Comparison of ENCODE assay signal across 20 cellular contexts in the genomic region with DNA sequence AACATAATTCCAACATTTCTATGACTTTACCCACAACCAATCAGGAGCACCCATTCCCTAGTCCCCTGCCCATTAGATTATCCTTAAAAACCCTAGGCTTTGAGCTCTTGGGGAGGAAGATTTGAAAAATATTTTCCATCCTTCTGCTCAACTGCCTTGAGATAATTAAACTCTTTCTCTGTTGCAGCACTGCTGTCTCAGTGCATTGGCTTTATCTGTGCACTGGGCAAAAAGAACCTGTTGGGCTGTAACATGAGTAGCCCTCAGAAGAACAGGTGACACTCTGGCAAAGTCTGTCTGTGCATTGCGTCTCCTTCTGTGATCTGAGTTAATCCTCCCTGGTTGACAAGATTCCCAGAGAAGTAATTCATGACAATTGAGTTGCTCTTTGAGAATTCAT.
"Had no signal": no experiment of that assay in that cellular context is flagged by ENCODE, and none has a peak within 500 bp of the region (broad histone marks: within the 10 kb centered on the region; RNA-seq: fewer than 3 reads in every experiment).

No MANE protein-coding gene starts in this region.

- H3K4me1 ChIP-seq: left ventricle myocardium inferior, lower lobe of right lung, psoas muscle, suprapubic skin, thyroid gland, uterus had no signal

- H3K9me3 ChIP-seq: thyroid gland had no signal

- H3K27me3 ChIP-seq: hepatocyte, suprapubic skin, thyroid gland, uterus had no signal

- H3K36me3 ChIP-seq: lower lobe of right lung, suprapubic skin, thyroid gland, uterus had no signal

- H3K4me3 ChIP-seq: coronary artery, hepatocyte, left ventricle myocardium inferior, lower lobe of right lung, psoas muscle, skin epidermis, suprapubic skin, thyroid gland, uterus had no signal

- H3K27ac ChIP-seq: coronary artery, hepatocyte, left ventricle myocardium inferior, lower lobe of right lung, psoas muscle, skin epidermis, suprapubic skin, thyroid gland, uterus had no signal

- DNase-seq: effector CD4-positive, alpha-beta T cell; foreskin melanocyte; head of caudate nucleus; kidney; left cardiac atrium; left ventricle myocardium inferior; lower lobe of right lung; mesenchymal stem cell; naive thymus-derived CD4-positive, alpha-beta T cell; nephron progenitor cell; psoas muscle; retina; stimulated activated naive CD4-positive, alpha-beta T cell treated with Interleukin-2 at 50 U/mL for 16 hours; thyroid gland; uterus had no signal

- H3K4me2 ChIP-seq: hepatocyte had no signal

- H3K79me2 ChIP-seq: hepatocyte had no signal

- FAIRE-seq: kidney had no signal

- ATAC-seq: left cardiac atrium; lower lobe of right lung; naive thymus-derived CD4-positive, alpha-beta T cell; psoas muscle; sciatic nerve had no signal

- H2AFZ ChIP-seq: hepatocyte had no signal
